Comparison of ENCODE assay signal across 21 cellular contexts in genomic region chr5:132233811-132234683, GRCh38. TPM values are rescaled to one million over a fixed set of nuclear protein-coding genes. Genes with fewer than 3 reads are reported as not detected.
"Had no signal": no experiment of that assay in that cellular context is flagged by ENCODE, and none has a peak within 500 bp of the region (broad histone marks: within the 10 kb centered on the region; RNA-seq: fewer than 3 reads in every experiment).

No MANE protein-coding gene starts in this region.

- H3K4me3 ChIP-seq: ascending aorta, left lung, ovary had no signal

- H3K9me3 ChIP-seq: ascending aorta, left lung, ovary had no signal

- ATAC-seq: activated T-cell treated with anti-CD3 and anti-CD28 coated beads, Interleukin-2, amount 50 U/mL, for 4 hours; effector memory CD8-positive, alpha-beta T cell; left lung; stimulated activated naive CD8-positive, alpha-beta T cell treated with anti-CD3 and anti-CD28 coated beads, Interleukin-15, Interleukin-2, amounts not matched to agents 100 U/mL and 50 U/mL, for 24 hours; WTC11 had no signal

- H3K27ac ChIP-seq: ascending aorta, left lung, ovary had no signal

- H3K27ac Mint-ChIP-seq: activated CD4-positive, alpha-beta memory T cell treated with anti-CD3 and anti-CD28 coated beads, Interleukin-2, amount 10 ng/mL, durations not matched to agents 7 days and 5 days; activated naive CD4-positive, alpha-beta T cell treated with anti-CD3 and anti-CD28 coated beads, Interleukin-2, amount 50 U/mL, for 24 hours; dendritic cell treated with granulocyte-macrophage colony-stimulating factor and Interleukin-4, amounts not matched to agents 40 ng/mL and 50 ng/mL, for 4 days; effector memory CD8-positive, alpha-beta T cell; WTC11 had no signal

- H3K4me1 ChIP-seq: ascending aorta, left lung had no signal

- DNase-seq: activated CD4-positive, alpha-beta memory T cell treated with anti-CD3 and anti-CD28 coated beads, Interleukin-2, amount 10 ng/mL, durations not matched to agents 7 days and 5 days; activated CD4-positive, alpha-beta T cell treated with anti-CD3 and anti-CD28 coated beads for 48 hours; activated gamma-delta T cell; activated T-cell treated with anti-CD3 and anti-CD28 coated beads, Interleukin-2, amount 50 U/mL, for 4 hours; cerebellar nuclear complex; effector memory CD8-positive, alpha-beta T cell; foreskin melanocyte; hypothalamus; kidney; stimulated activated CD4-positive, alpha-beta T cell treated with anti-CD3 and anti-CD28 coated beads, Interleukin-12 subunit alpha, Interleukin-12 subunit beta, amount 100 ng/mL, for 4 hours; stimulated activated CD4-positive, alpha-beta T cell treated with anti-CD3 and anti-CD28 coated beads, Interleukin-2, amount 100 ng/mL, for 24 hours; stimulated activated naive CD8-positive, alpha-beta T cell treated with anti-CD3 and anti-CD28 coated beads, Interleukin-15, Interleukin-2, amounts not matched to agents 100 U/mL and 50 U/mL, for 24 hours; SW 1271; T-helper 2 cell; trophoblast cell had no signal

- H3K4me3 Mint-ChIP-seq: activated CD4-positive, alpha-beta memory T cell treated with anti-CD3 and anti-CD28 coated beads, Interleukin-2, amount 10 ng/mL, durations not matched to agents 7 days and 5 days; activated naive CD4-positive, alpha-beta T cell treated with anti-CD3 and anti-CD28 coated beads, Interleukin-2, amount 50 U/mL, for 24 hours; activated T-cell treated with anti-CD3 and anti-CD28 coated beads, Interleukin-2, amount 50 U/mL, for 4 hours; dendritic cell treated with granulocyte-macrophage colony-stimulating factor and Interleukin-4, amounts not matched to agents 40 ng/mL and 50 ng/mL, for 4 days; effector memory CD8-positive, alpha-beta T cell; WTC11 had no signal

- H3K9me3 Mint-ChIP-seq: activated CD4-positive, alpha-beta memory T cell treated with anti-CD3 and anti-CD28 coated beads, Interleukin-2, amount 10 ng/mL, durations not matched to agents 7 days and 5 days; activated naive CD4-positive, alpha-beta T cell treated with anti-CD3 and anti-CD28 coated beads, Interleukin-2, amount 50 U/mL, for 24 hours; activated T-cell treated with anti-CD3 and anti-CD28 coated beads, Interleukin-2, amount 50 U/mL, for 4 hours; dendritic cell treated with granulocyte-macrophage colony-stimulating factor and Interleukin-4, amounts not matched to agents 40 ng/mL and 50 ng/mL, for 4 days; effector memory CD8-positive, alpha-beta T cell; WTC11 had no signal

- H3K36me3 Mint-ChIP-seq: activated naive CD4-positive, alpha-beta T cell treated with anti-CD3 and anti-CD28 coated beads, Interleukin-2, amount 50 U/mL, for 24 hours; WTC11 had no signal

- H3K27me3 ChIP-seq: ascending aorta, left lung, ovary had no signal

- H3K36me3 ChIP-seq: ascending aorta, left lung, ovary had no signal

RNA-seq across cellular contexts. Expression of gene PDLIM4, which starts 23.4 kb away (rescaled TPM):
- total RNA-seq: activated CD4-positive, alpha-beta memory T cell treated with anti-CD3 and anti-CD28 coated beads, Interleukin-2, amount 10 ng/mL, durations not matched to agents 7 days and 5 days had no signal
